ENCODE assay signal across 8 cellular contexts in the genomic region with DNA sequence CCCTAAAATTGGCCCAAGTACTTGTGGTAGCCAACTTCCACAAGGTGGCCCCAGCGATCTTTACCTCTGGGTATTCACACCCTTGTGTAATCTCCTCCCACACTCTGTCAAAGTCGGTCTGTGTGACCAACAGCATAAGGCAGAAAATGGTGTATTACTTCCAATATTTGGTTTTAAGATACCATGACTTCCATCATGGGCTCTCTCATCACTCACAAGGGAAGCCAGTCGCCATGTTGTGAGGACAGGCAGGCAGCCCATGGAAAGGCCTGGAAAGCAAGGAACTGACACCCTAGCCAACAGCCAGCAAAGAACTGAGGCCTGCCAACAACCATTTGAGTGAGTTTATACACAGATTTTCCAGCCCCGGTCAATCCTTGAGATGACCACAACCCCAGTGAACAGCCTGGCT.
DNase-seq lines count a peak whose midpoint lies in the region; ATAC-seq and TF ChIP-seq lines count a peak whose summit lies in the region.

No MANE protein-coding gene starts in this region.

- POLR2A ChIA-PET in activated naive CD8-positive, alpha-beta T cell treated with anti-CD3 and anti-CD28 coated beads, Interleukin-2, amount 10 ng/mL, durations not matched to agents 7 days and 5 days (lab: Charles Lee) = interaction anchor here (0.5 kb wide), 1 partner anchor 100 kb away, joined by 4 read pairs; no protein-coding TSS in a partner anchor

- peaks cover 0 to 21% (median 9%) of the 10 kb centered on the region in 12 donors for H3K4me1 ChIP-seq in heart left ventricle

- TF ChIP-seq POLR2A in heart left ventricle (IDR thresholded peaks at IDR 0.05) = no peak

- intact Hi-C loops in heart left ventricle (cut with DNase I) = loop anchor here in 6 of 10 donors (1.0 to 10.0 kb wide), 9 partner anchors 20 to 566 kb away; no protein-coding TSS in a partner anchor

- H3K36me3 Mint-ChIP-seq in HFFc6 (ENCODE audit: low read depth) = no peaks in the 10 kb centered on the region
- H3K36me3 Mint-ChIP-seq in activated naive CD8-positive, alpha-beta T cell treated with anti-CD3 and anti-CD28 coated beads, Interleukin-2, amount 10 ng/mL, durations not matched to agents 7 days and 5 days = no peaks in the 10 kb centered on the region

- H3K36me3 ChIP-seq in heart left ventricle = no peaks in the 10 kb centered on the region

- TF ChIP-seq CTCF in GM12874 (IDR thresholded peaks at IDR 0.05; ENCODE audit: insufficient read depth, low read depth, low read length) (peak; percentile 85), HFFc6 (IDR thresholded peaks at IDR 0.05) (peak; percentile 87), heart left ventricle (IDR thresholded peaks at IDR 0.05) (peak; percentile 47 to 83 (median 74)), retinal pigment epithelial cell (conservative IDR thresholded peaks at IDR 0.05; ENCODE audit: low read depth, low read length) (peak; percentile 88)

- 23 to 31% (median 27%) methylated on average over 4 of the region's 4 CpGs for whole genome bisulfite sequencing in heart left ventricle, 4 donors

- no peak overlapping the region for H3K4me3 ChIP-seq in heart left ventricle
- H3K4me3 ChIP-seq in retinal pigment epithelial cell (ENCODE audit: low read length) = no peak overlapping the region

- ATAC-seq in activated naive CD8-positive, alpha-beta T cell treated with anti-CD3 and anti-CD28 coated beads, Interleukin-2, amount 10 ng/mL, durations not matched to agents 7 days and 5 days (ENCODE audit: low read depth) = peak; percentile 97
- ATAC-seq in heart left ventricle = peak; percentile 82 to 94 (median 90)

- H3K27me3 Mint-ChIP-seq in HFFc6 (ENCODE audit: insufficient read depth) = peaks cover 2% of the 10 kb centered on the region; the same call in 1 of the 2 replicates
- peaks cover 5% of the 10 kb centered on the region for H3K27me3 Mint-ChIP-seq in activated naive CD8-positive, alpha-beta T cell treated with anti-CD3 and anti-CD28 coated beads, Interleukin-2, amount 10 ng/mL, durations not matched to agents 7 days and 5 days

- H3K9me3 ChIP-seq in heart left ventricle = no peaks in the 10 kb centered on the region

- peaks cover 27% of the 10 kb centered on the region for H3K4me1 Mint-ChIP-seq in HFFc6 (ENCODE audit: low read depth)
- peaks cover 5% of the 10 kb centered on the region for H3K4me1 Mint-ChIP-seq in activated naive CD8-positive, alpha-beta T cell treated with anti-CD3 and anti-CD28 coated beads, Interleukin-2, amount 10 ng/mL, durations not matched to agents 7 days and 5 days

- H3K27me3 ChIP-seq in heart left ventricle = no peaks in the 10 kb centered on the region

- H3K9me3 Mint-ChIP-seq in HFFc6 = no peaks in the 10 kb centered on the region
- no peaks in the 10 kb centered on the region for H3K9me3 Mint-ChIP-seq in activated naive CD8-positive, alpha-beta T cell treated with anti-CD3 and anti-CD28 coated beads, Interleukin-2, amount 10 ng/mL, durations not matched to agents 7 days and 5 days

- DNase-seq in HFFc6 (peak; percentile 83), MV-4-11 (lab: John Stamatoyannopoulos, UW) (peak; percentile 82), SKM-1 (lab: John Stamatoyannopoulos, UW; ENCODE audit: unreplicated experiment) (peak; percentile 65), heart left ventricle (peak; percentile 74 to 81 (median 75)), retinal pigment epithelial cell (ENCODE audit: low read depth) (peak; percentile 74), cerebellar nuclear complex (lab: John Stamatoyannopoulos, UW) (no peak)
- peak; percentile 61 for DNase-seq in activated naive CD8-positive, alpha-beta T cell treated with anti-CD3 and anti-CD28 coated beads, Interleukin-2, amount 10 ng/mL, durations not matched to agents 7 days and 5 days

- H3K27ac Mint-ChIP-seq in HFFc6 = peak overlapping the region; percentile 71
- H3K27ac Mint-ChIP-seq in activated naive CD8-positive, alpha-beta T cell treated with anti-CD3 and anti-CD28 coated beads, Interleukin-2, amount 10 ng/mL, durations not matched to agents 7 days and 5 days = peak overlapping the region; percentile 34

- peak overlapping the region in 9 of 12 donors; percentile 21 to 78 (median 58) for H3K27ac ChIP-seq in heart left ventricle

- H3K4me3 Mint-ChIP-seq in HFFc6 = no peak overlapping the region
- H3K4me3 Mint-ChIP-seq in activated naive CD8-positive, alpha-beta T cell treated with anti-CD3 and anti-CD28 coated beads, Interleukin-2, amount 10 ng/mL, durations not matched to agents 7 days and 5 days = no peak overlapping the region

Comparison
In these comparisons a context has a peak if more than half of its experiments do, and no peak if none do; other contexts are left out.
1. DNase-seq: peak in HFFc6 (single experiment), MV-4-11 (single experiment), SKM-1 (single experiment), activated naive CD8-positive, alpha-beta T cell treated with anti-CD3 and anti-CD28 coated beads, Interleukin-2, amount 10 ng/mL, durations not matched to agents 7 days and 5 days (single experiment), heart left ventricle (5 of 5) and retinal pigment epithelial cell (single experiment); none in cerebellar nuclear complex (0 of 2).
2. Peak in every context shown above with its lines, with median percentiles within 50 percentile points of each other: CTCF ChIP-seq.